Comparison of ENCODE assay signal across 22 cellular contexts in the genomic region with DNA sequence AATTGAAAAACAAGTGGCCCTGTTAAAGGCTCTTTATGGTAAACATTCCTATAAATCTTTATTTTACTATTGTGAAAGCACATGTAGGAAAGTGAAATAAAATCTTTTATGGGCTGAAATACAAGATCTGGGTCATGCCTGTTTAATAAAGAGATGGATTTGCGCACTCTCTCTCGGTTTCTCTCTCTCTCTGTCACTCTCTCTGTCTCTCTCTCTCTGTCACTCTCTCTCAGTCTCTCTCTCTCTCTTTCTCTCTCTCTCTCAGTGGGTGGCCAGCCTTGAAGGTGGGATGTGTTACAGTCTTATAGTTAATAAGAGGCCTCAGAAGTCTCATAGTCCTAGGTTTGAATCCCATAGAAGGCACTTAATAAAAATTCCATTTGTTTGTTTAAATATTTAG. TPM values are rescaled to one million over a fixed set of nuclear protein-coding genes. Genes with fewer than 3 reads are reported as not detected.
DNase-seq lines count a peak whose midpoint lies in the region; ATAC-seq and TF ChIP-seq lines count a peak whose summit lies in the region.
"Had no signal": no experiment of that assay in that cellular context is flagged by ENCODE, and none has a peak within 500 bp of the region (broad histone marks: within the 10 kb centered on the region; RNA-seq: fewer than 3 reads in every experiment).

No MANE protein-coding gene starts in this region.

- DNase-seq in HEK293T (ENCODE audit: extremely low spot score) (no peak), WERI-Rb-1 (no peak), neural progenitor cell (ENCODE audit: low spot score) (no peak), RWPE1 (ENCODE audit: low spot score) (no peak), smooth muscle cell (lab: John Stamatoyannopoulos, UW; ENCODE audit: unreplicated experiment) (no peak)
- DNase-seq in stimulated activated effector memory CD8-positive, alpha-beta T cell treated with anti-CD3 and anti-CD28 coated beads, Interleukin-12 subunit alpha, Interleukin-12 subunit beta, amount 100 ng/mL, for 72 hours (ENCODE audit: low spot score in 2 of 2): no peak
- DNase-seq: CD4-positive, CD25-positive, alpha-beta regulatory T cell; EL; IMR-90; NCI-H1105; NCI-H146; NCI-H2029; NCI-H226; NCI-H774; NK-92 treated with Interleukin-12 subunit alpha and Interleukin-12 subunit beta, amount 100 ng/mL, for 24 hours; Peyer's patch; SJCRH30 had no signal

- H3K4me2 ChIP-seq in neural progenitor cell: peak overlapping the region; percentile 96
- H3K4me2 ChIP-seq in smooth muscle cell: no peak overlapping the region
- H3K4me2 ChIP-seq: KMS-11 had no signal

- H4K20me1 ChIP-seq in neural progenitor cell (ENCODE audit: low read depth) (no peaks in the 10 kb centered on the region), smooth muscle cell (ENCODE audit: low read depth) (no peaks in the 10 kb centered on the region)

- H3K9ac ChIP-seq in iPS-15b (ENCODE audit: low read depth, low read length) (no peak overlapping the region), neural progenitor cell (no peak overlapping the region), smooth muscle cell (ENCODE audit: low read depth) (no peak overlapping the region)
- H3K9ac ChIP-seq: KMS-11 had no signal

- H2AFZ ChIP-seq in neural progenitor cell (replicated peaks): no peak overlapping the region
- H2AFZ ChIP-seq in smooth muscle cell (ENCODE audit: low read depth): no peak overlapping the region

- TF ChIP-seq CTCF in WERI-Rb-1 (IDR thresholded peaks at IDR 0.05; ENCODE audit: low read depth, low read length) (no peak), neural progenitor cell (IDR thresholded peaks at IDR 0.05) (no peak), RWPE1 (conservative IDR thresholded peaks at IDR 0.05; ENCODE audit: low read depth) (no peak), smooth muscle cell (IDR thresholded peaks at IDR 0.05; ENCODE audit: borderline replicate concordance, insufficient read depth, poor library complexity, severe bottlenecking) (no peak)

- H3K79me2 ChIP-seq in neural progenitor cell (ENCODE audit: low read depth) (no peaks in the 10 kb centered on the region), smooth muscle cell (ENCODE audit: low read depth) (no peaks in the 10 kb centered on the region)

- POLR2A ChIA-PET in HEK293T (lab: Yijun Ruan, JAX): no interaction called here
- POLR2A ChIA-PET in RWPE1 (lab: Yijun Ruan, JAX; ENCODE audit: low non-redundant PET): no interaction called here

- peaks cover 10% of the 10 kb centered on the region for H3K4me1 ChIP-seq in iPS-15b (ENCODE audit: control insufficient read depth, insufficient read depth, low read length)
- H3K4me1 ChIP-seq in neural progenitor cell: peaks cover 16% of the 10 kb centered on the region
- H3K4me1 ChIP-seq in smooth muscle cell (ENCODE audit: low read depth): peaks cover 21% of the 10 kb centered on the region
- H3K4me1 ChIP-seq: SJCRH30 had no signal

- no peak for ATAC-seq in stimulated activated effector memory CD8-positive, alpha-beta T cell treated with anti-CD3 and anti-CD28 coated beads, Interleukin-12 subunit alpha, Interleukin-12 subunit beta, amount 100 ng/mL, for 72 hours
- ATAC-seq in HG03045 (IDR thresholded peaks at IDR 0.05; ENCODE audit: unreplicated experiment): no peak

- CTCF ChIA-PET in HEK293T (lab: Yijun Ruan, JAX) (no interaction called here), RWPE1 (lab: Yijun Ruan, JAX) (no interaction called here)

- peaks cover 12% of the 10 kb centered on the region for H3F3A ChIP-seq in neural progenitor cell (ENCODE audit: low read depth)
- no peaks in the 10 kb centered on the region for H3F3A ChIP-seq in smooth muscle cell (ENCODE audit: low read depth)

- H3K4me3 ChIP-seq in WERI-Rb-1 (ENCODE audit: low read depth, low read length): peak overlapping the region; percentile 32
- peak overlapping the region; percentile 69 for H3K4me3 ChIP-seq in iPS-15b (ENCODE audit: low read depth, low read length)
- H3K4me3 ChIP-seq in neural progenitor cell: peak overlapping the region; percentile 52
- H3K4me3 ChIP-seq in smooth muscle cell: no peak overlapping the region
- H3K4me3 ChIP-seq: SJCRH30 had no signal

- H3K27me3 Mint-ChIP-seq in neural progenitor cell (ENCODE audit: insufficient read depth, low read depth): peaks cover 49% of the 10 kb centered on the region

- H3K36me3 Mint-ChIP-seq in neural progenitor cell: no peaks in the 10 kb centered on the region
- H3K36me3 Mint-ChIP-seq in stimulated activated effector memory CD8-positive, alpha-beta T cell treated with anti-CD3 and anti-CD28 coated beads, Interleukin-12 subunit alpha, Interleukin-12 subunit beta, amount 100 ng/mL, for 72 hours: no peaks in the 10 kb centered on the region
- H3K36me3 Mint-ChIP-seq: CD4-positive, CD25-positive, alpha-beta regulatory T cell had no signal

- no peak overlapping the region for H3K27ac Mint-ChIP-seq in neural progenitor cell
- H3K27ac Mint-ChIP-seq in stimulated activated effector memory CD8-positive, alpha-beta T cell treated with anti-CD3 and anti-CD28 coated beads, Interleukin-12 subunit alpha, Interleukin-12 subunit beta, amount 100 ng/mL, for 72 hours: no peak overlapping the region
- H3K27ac Mint-ChIP-seq: CD4-positive, CD25-positive, alpha-beta regulatory T cell had no signal

- H3K36me3 ChIP-seq in WERI-Rb-1 (no peaks in the 10 kb centered on the region), iPS-15b (ENCODE audit: control insufficient read depth, insufficient read depth, low read length) (no peaks in the 10 kb centered on the region), neural progenitor cell (no peaks in the 10 kb centered on the region), smooth muscle cell (ENCODE audit: low read depth) (no peaks in the 10 kb centered on the region)
- H3K36me3 ChIP-seq: Peyer's patch, SJCRH30 had no signal

- H3K27ac ChIP-seq in WERI-Rb-1: no peak overlapping the region
- H3K27ac ChIP-seq in neural progenitor cell: no peak overlapping the region
- no peak overlapping the region for H3K27ac ChIP-seq in RWPE1
- no peak overlapping the region for H3K27ac ChIP-seq in smooth muscle cell (ENCODE audit: low read depth)
- H3K27ac ChIP-seq: KMS-11, Peyer's patch, SJCRH30 had no signal

- no peaks in the 10 kb centered on the region for H3K9me3 Mint-ChIP-seq in neural progenitor cell
- no peaks in the 10 kb centered on the region for H3K9me3 Mint-ChIP-seq in stimulated activated effector memory CD8-positive, alpha-beta T cell treated with anti-CD3 and anti-CD28 coated beads, Interleukin-12 subunit alpha, Interleukin-12 subunit beta, amount 100 ng/mL, for 72 hours

- H3K4me1 Mint-ChIP-seq in neural progenitor cell: peaks cover 21% of the 10 kb centered on the region
- H3K4me1 Mint-ChIP-seq in stimulated activated effector memory CD8-positive, alpha-beta T cell treated with anti-CD3 and anti-CD28 coated beads, Interleukin-12 subunit alpha, Interleukin-12 subunit beta, amount 100 ng/mL, for 72 hours: no peaks in the 10 kb centered on the region

- 71% methylated on average over 2 of the region's 2 CpGs for whole genome bisulfite sequencing in smooth muscle cell (ENCODE audit: low lambda C conversion rate)

- H3K4me3 Mint-ChIP-seq in neural progenitor cell: peak overlapping the region; percentile 85
- H3K4me3 Mint-ChIP-seq in stimulated activated effector memory CD8-positive, alpha-beta T cell treated with anti-CD3 and anti-CD28 coated beads, Interleukin-12 subunit alpha, Interleukin-12 subunit beta, amount 100 ng/mL, for 72 hours: no peak overlapping the region
- H3K4me3 Mint-ChIP-seq: CD4-positive, CD25-positive, alpha-beta regulatory T cell had no signal

- H3K27me3 ChIP-seq in WERI-Rb-1 (ENCODE audit: insufficient read depth, low read depth, severe bottlenecking) (peaks cover 34% of the 10 kb centered on the region), iPS-15b (ENCODE audit: control insufficient read depth, insufficient read depth, low read length) (peaks cover 57% of the 10 kb centered on the region), neural progenitor cell (peaks cover 93% of the 10 kb centered on the region), smooth muscle cell (ENCODE audit: low read depth) (peaks cover 99% of the 10 kb centered on the region)

- H3K9me3 ChIP-seq in WERI-Rb-1 (ENCODE audit: severe bottlenecking) (no peaks in the 10 kb centered on the region), iPS-15b (ENCODE audit: control insufficient read depth, insufficient read depth, low read length) (no peaks in the 10 kb centered on the region), neural progenitor cell (ENCODE audit: low read depth) (no peaks in the 10 kb centered on the region), smooth muscle cell (replicated peaks; ENCODE audit: low read depth) (no peaks in the 10 kb centered on the region)
- H3K9me3 ChIP-seq: Peyer's patch, SJCRH30 had no signal

TF ChIP-seq in HEK293T, 16 proteins besides CTCF, POLR2A, EP300 and RAD21:
- no peak for TF ChIP-seq FOXK2 (IDR thresholded peaks at IDR 0.05)
- no peak for TF ChIP-seq ZNF384 (IDR thresholded peaks at IDR 0.05)
- TF ChIP-seq, protein P1, sequence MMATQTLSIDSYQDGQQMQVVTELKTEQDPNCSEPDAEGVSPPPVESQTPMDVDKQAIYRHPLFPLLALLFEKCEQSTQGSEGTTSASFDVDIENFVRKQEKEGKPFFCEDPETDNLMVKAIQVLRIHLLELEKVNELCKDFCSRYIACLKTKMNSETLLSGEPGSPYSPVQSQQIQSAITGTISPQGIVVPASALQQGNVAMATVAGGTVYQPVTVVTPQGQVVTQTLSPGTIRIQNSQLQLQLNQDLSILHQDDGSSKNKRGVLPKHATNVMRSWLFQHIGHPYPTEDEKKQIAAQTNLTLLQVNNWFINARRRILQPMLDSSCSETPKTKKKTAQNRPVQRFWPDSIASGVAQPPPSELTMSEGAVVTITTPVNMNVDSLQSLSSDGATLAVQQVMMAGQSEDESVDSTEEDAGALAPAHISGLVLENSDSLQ (IDR thresholded peaks at IDR 0.05): peak; percentile 34; the same call in 1 of the 2 replicates
- TF ChIP-seq NFRKB (IDR thresholded peaks at IDR 0.05): no peak

RNA-seq across cellular contexts. Expression of a gene that starts 2.4 kb away (rescaled TPM):
- total RNA-seq in neural progenitor cell (ENCODE audit: low replicate concordance): 0.68 and 0.84 TPM in 2 replicates
- 0.36 TPM in 1 of 2 replicates, not detected in the other for total RNA-seq in smooth muscle cell
- 0.31 and 0.83 TPM in 2 replicates for polyA plus RNA-seq in smooth muscle cell
- total RNA-seq: CD4-positive, CD25-positive, alpha-beta regulatory T cell; HT1080; IMR-90; SJCRH30 had no signal
- polyA plus RNA-seq: BJ; CD4-positive, CD25-positive, alpha-beta regulatory T cell; IMR-90 had no signal
